ENCODE assay signal across 20 cellular contexts in genomic region chr1:84715620-84716019, GRCh38. TPM values are rescaled to one million over a fixed set of nuclear protein-coding genes. Genes with fewer than 3 reads are reported as not detected.
A peak's percentile ranks its signal among the peaks of the same experiment; 100 is the strongest.
DNase-seq lines count a peak whose midpoint lies in the region; ATAC-seq and TF ChIP-seq lines count a peak whose summit lies in the region.
"Had no signal": no experiment of that assay in that cellular context is flagged by ENCODE, and none has a peak within 500 bp of the region (broad histone marks: within the 10 kb centered on the region; RNA-seq: fewer than 3 reads in every experiment).

No MANE protein-coding gene starts in this region.

- H3K9me3 Mint-ChIP-seq in WTC11: peaks cover 5% of the 10 kb centered on the region
- H3K9me3 Mint-ChIP-seq: activated naive CD8-positive, alpha-beta T cell treated with anti-CD3 and anti-CD28 coated beads for 36 hours; effector memory CD8-positive, alpha-beta T cell; stimulated activated effector memory CD8-positive, alpha-beta T cell treated with anti-CD3 and anti-CD28 coated beads, Interleukin-12 subunit alpha, Interleukin-12 subunit beta, amount 100 ng/mL, for 72 hours had no signal

- peaks cover 22% of the 10 kb centered on the region for H3K4me1 ChIP-seq in rectal smooth muscle tissue (ENCODE audit: control insufficient read depth, insufficient read depth, low read length)
- H3K4me1 ChIP-seq: SJCRH30 had no signal

- CTCF ChIA-PET in WTC11 (lab: Charles Lee): interaction anchor here (0.7 to 3.8 kb wide), 5 partner anchors 9 to 67 kb away, joined by 3 to 44 read pairs (median 4); no protein-coding TSS in a partner anchor

- H3K27ac Mint-ChIP-seq in WTC11: no peak overlapping the region
- H3K27ac Mint-ChIP-seq: activated naive CD8-positive, alpha-beta T cell treated with anti-CD3 and anti-CD28 coated beads for 36 hours; effector memory CD8-positive, alpha-beta T cell; stimulated activated effector memory CD8-positive, alpha-beta T cell treated with anti-CD3 and anti-CD28 coated beads, Interleukin-12 subunit alpha, Interleukin-12 subunit beta, amount 100 ng/mL, for 72 hours had no signal

- peak overlapping the region; percentile 17 for H3K27ac ChIP-seq in rectal smooth muscle tissue (ENCODE audit: low read depth, low read length)
- H3K27ac ChIP-seq: 22Rv1, ovary, SJCRH30, skin epidermis had no signal

- no peak overlapping the region for H3K4me3 ChIP-seq in rectal smooth muscle tissue (ENCODE audit: low read length)
- H3K4me3 ChIP-seq: ovary, SJCRH30, skin epidermis had no signal

- peaks cover 8% of the 10 kb centered on the region for H3K4me1 Mint-ChIP-seq in WTC11
- H3K4me1 Mint-ChIP-seq: activated naive CD8-positive, alpha-beta T cell treated with anti-CD3 and anti-CD28 coated beads for 36 hours; stimulated activated effector memory CD8-positive, alpha-beta T cell treated with anti-CD3 and anti-CD28 coated beads, Interleukin-12 subunit alpha, Interleukin-12 subunit beta, amount 100 ng/mL, for 72 hours had no signal

- ATAC-seq in WTC11: peak; percentile 69
- ATAC-seq: effector memory CD8-positive, alpha-beta T cell; stimulated activated effector memory CD8-positive, alpha-beta T cell treated with anti-CD3 and anti-CD28 coated beads, Interleukin-12 subunit alpha, Interleukin-12 subunit beta, amount 100 ng/mL, for 72 hours had no signal

- H3K36me3 Mint-ChIP-seq in WTC11: no peaks in the 10 kb centered on the region
- H3K36me3 Mint-ChIP-seq: activated naive CD8-positive, alpha-beta T cell treated with anti-CD3 and anti-CD28 coated beads for 36 hours; stimulated activated effector memory CD8-positive, alpha-beta T cell treated with anti-CD3 and anti-CD28 coated beads, Interleukin-12 subunit alpha, Interleukin-12 subunit beta, amount 100 ng/mL, for 72 hours had no signal

- TF ChIP-seq CTCF in WTC11 (IDR thresholded peaks at IDR 0.05): no peak

- H3K4me3 Mint-ChIP-seq in WTC11: no peak overlapping the region
- H3K4me3 Mint-ChIP-seq: activated naive CD8-positive, alpha-beta T cell treated with anti-CD3 and anti-CD28 coated beads for 36 hours; effector memory CD8-positive, alpha-beta T cell; stimulated activated effector memory CD8-positive, alpha-beta T cell treated with anti-CD3 and anti-CD28 coated beads, Interleukin-12 subunit alpha, Interleukin-12 subunit beta, amount 100 ng/mL, for 72 hours had no signal

- no peaks in the 10 kb centered on the region for H3K36me3 ChIP-seq in rectal smooth muscle tissue (ENCODE audit: control insufficient read depth, insufficient read depth, low read length)
- H3K36me3 ChIP-seq: ovary, SJCRH30 had no signal

- H3K27me3 Mint-ChIP-seq in WTC11 (ENCODE audit: low read depth): no peaks in the 10 kb centered on the region
- H3K27me3 Mint-ChIP-seq: activated naive CD8-positive, alpha-beta T cell treated with anti-CD3 and anti-CD28 coated beads for 36 hours had no signal

- DNase-seq in DMS 273 (lab: John Stamatoyannopoulos, UW; ENCODE audit: unreplicated experiment) (peak; percentile 51), DMS 273 treated with DMSO at 0.1 percent for 48 hours (lab: John Stamatoyannopoulos, UW) (no peak), NCI-H2171 treated with DMSO at 0.1 percent for 48 hours (lab: John Stamatoyannopoulos, UW) (peak; percentile 99), WTC11 (ENCODE audit: low spot score) (no peak), OCI-M1 (lab: John Stamatoyannopoulos, UW) (no peak), NCI-H510A treated with DMSO at 0.1 percent for 48 hours (lab: John Stamatoyannopoulos, UW) (no peak), HT-29 (ENCODE audit: low spot score) (no peak)
- DNase-seq: activated naive CD8-positive, alpha-beta T cell treated with anti-CD3 and anti-CD28 coated beads for 36 hours; activated T-cell treated with anti-CD3 and anti-CD28 coated beads, Interleukin-2, amount 50 U/mL, for 1 hour; C1 segment of cervical spinal cord; effector memory CD8-positive, alpha-beta T cell; hypothalamus; midbrain; ovary; SJCRH30; trophoblast cell had no signal

- H3K9ac ChIP-seq in rectal smooth muscle tissue (ENCODE audit: low read length): no peak overlapping the region

- H3K27me3 ChIP-seq in rectal smooth muscle tissue (ENCODE audit: control insufficient read depth, insufficient read depth, low read length): no peaks in the 10 kb centered on the region
- H3K27me3 ChIP-seq: ovary, SJCRH30 had no signal

- POLR2A ChIA-PET in WTC11 (lab: Charles Lee): no interaction called here

TF ChIP-seq in WTC11, 78 proteins besides CTCF, POLR2A, EP300 and RAD21:
- no peak for TF ChIP-seq ZNF317 (CRISPR knock-in tag; IDR thresholded peaks at IDR 0.05; ENCODE audit: borderline replicate concordance, low read depth)

RNA-seq across cellular contexts. Expression of gene SSX2IP, which starts 25.4 kb away (rescaled TPM):
- 17.5 to 21.7 TPM (median 20.8 TPM) in 3 replicates for total RNA-seq in WTC11 (2021)
- total RNA-seq in HT-29 (2014; rRNA removed; shearing (Covaris generic)): 4.4 and 6.1 TPM in 2 replicates

Comparison
In these comparisons a context has a peak if more than half of its experiments do, and no peak if none do; other contexts are left out.
1. DNase-seq: peak in DMS 273 (single experiment) and NCI-H2171 treated with DMSO at 0.1 percent for 48 hours (single experiment); none in DMS 273 treated with DMSO at 0.1 percent for 48 hours (single experiment), WTC11 (single experiment), OCI-M1 (single experiment), NCI-H510A treated with DMSO at 0.1 percent for 48 hours (single experiment) and HT-29 (single experiment).